19 cellular contexts compared by ENCODE assay signal in genomic region chr10:6953131-6953834, GRCh38.
DNase-seq lines count a peak whose midpoint lies in the region; ATAC-seq and TF ChIP-seq lines count a peak whose summit lies in the region.
"Had no signal": no experiment of that assay in that cellular context is flagged by ENCODE, and none has a peak within 500 bp of the region (broad histone marks: within the 10 kb centered on the region; RNA-seq: fewer than 3 reads in every experiment).

No MANE protein-coding gene starts in this region.

- H3K9me3 ChIP-seq in right atrium auricular region = no peaks in the 10 kb centered on the region
- no peaks in the 10 kb centered on the region for H3K9me3 ChIP-seq in esophagus muscularis mucosa
- H3K9me3 ChIP-seq in mucosa of descending colon = no peaks in the 10 kb centered on the region
- H3K9me3 ChIP-seq in aorta (ENCODE audit: control insufficient read depth, low read length) = peaks cover 2% of the 10 kb centered on the region
- H3K9me3 ChIP-seq: ascending aorta, right lobe of liver, SJSA1 had no signal

- no peak for TF ChIP-seq CTCF in right atrium auricular region (IDR thresholded peaks at IDR 0.05)
- TF ChIP-seq CTCF in esophagus muscularis mucosa (IDR thresholded peaks at IDR 0.05) = no peak
- TF ChIP-seq CTCF in mucosa of descending colon (IDR thresholded peaks at IDR 0.05) = no peak

- no peak overlapping the region for H3K27ac ChIP-seq in right atrium auricular region
- no peak overlapping the region for H3K27ac ChIP-seq in esophagus muscularis mucosa (replicated peaks in 1 of 4)
- no peak overlapping the region for H3K27ac ChIP-seq in aorta (ENCODE audit: low read depth in 1 of 2, low read length in 2 of 2)
- H3K27ac ChIP-seq: A549, ascending aorta, BLaER1, right lobe of liver, SJSA1 had no signal

- peak; percentile 52 for ATAC-seq in Right ventricle myocardium inferior
- ATAC-seq in mucosa of descending colon = peak; percentile 26
- ATAC-seq in aorta (ENCODE audit: low FRiP score) = peak; percentile 19
- ATAC-seq: A549, right lobe of liver had no signal

- intact Hi-C loops in Right ventricle myocardium inferior (cut with DNase I) (no loop called here), esophagus muscularis mucosa (cut with DNase I) (no loop called here), mucosa of descending colon (cut with DNase I, micrococcal nuclease) (no loop called here), aorta (cut with DNase I) (no loop called here)

- DNase-seq in Right ventricle myocardium inferior (ENCODE audit: missing footprints) = peak; percentile 68
- no peak for DNase-seq in right atrium auricular region (ENCODE audit: low spot score)
- peak; percentile 95 for DNase-seq in esophagus muscularis mucosa (ENCODE audit: extremely low spot score)
- DNase-seq in mucosa of descending colon = peak in 1 of 3 donors; percentile 23
- DNase-seq in aorta = no peak
- DNase-seq in A172 (ENCODE audit: low spot score) = no peak
- DNase-seq in NCI-H1105 treated with DMSO at 0.1 percent for 48 hours (lab: John Stamatoyannopoulos, UW) = no peak
- DNase-seq in T1000 (lab: John Stamatoyannopoulos, UW) = no peak
- DNase-seq: activated CD4-positive, alpha-beta T cell treated with anti-CD3 and anti-CD28 coated beads, Interleukin-2, amount 50 U/mL, for 48 hours; activated naive CD4-positive, alpha-beta T cell treated with anti-CD3 and anti-CD28 coated beads for 36 hours; activated T-cell treated with anti-CD3 and anti-CD28 coated beads for 4 hours; GOT3; Kasumi-1; NCI-H69; right lobe of liver had no signal

- no peak overlapping the region for H3K4me3 ChIP-seq in right atrium auricular region
- H3K4me3 ChIP-seq in esophagus muscularis mucosa = no peak overlapping the region
- H3K4me3 ChIP-seq in mucosa of descending colon = no peak overlapping the region
- no peak overlapping the region for H3K4me3 ChIP-seq in aorta (ENCODE audit: low read length in 2 of 2)
- H3K4me3 ChIP-seq: A549, ascending aorta, BLaER1, right lobe of liver, SJSA1 had no signal

- no peaks in the 10 kb centered on the region for H3K27me3 ChIP-seq in right atrium auricular region
- no peaks in the 10 kb centered on the region for H3K27me3 ChIP-seq in esophagus muscularis mucosa
- H3K27me3 ChIP-seq in aorta (ENCODE audit: control insufficient read depth in 1 of 2, insufficient read depth in 2 of 2, low read length in 1 of 2) = no peaks in the 10 kb centered on the region
- H3K27me3 ChIP-seq: ascending aorta, BLaER1, right lobe of liver, SJSA1 had no signal

- H3K36me3 ChIP-seq in right atrium auricular region = no peaks in the 10 kb centered on the region
- H3K36me3 ChIP-seq in esophagus muscularis mucosa = no peaks in the 10 kb centered on the region
- no peaks in the 10 kb centered on the region for H3K36me3 ChIP-seq in mucosa of descending colon (ENCODE audit: low read depth)
- H3K36me3 ChIP-seq in aorta (ENCODE audit: control insufficient read depth in 1 of 2, insufficient read depth in 2 of 2, low read length in 1 of 2) = no peaks in the 10 kb centered on the region
- H3K36me3 ChIP-seq: ascending aorta, BLaER1, right lobe of liver, SJSA1 had no signal

- no peak for TF ChIP-seq EP300 in esophagus muscularis mucosa (IDR thresholded peaks at IDR 0.05)

- WGBS in esophagus muscularis mucosa = 40% methylated on average over 8 of the region's 8 CpGs
- 46 to 62% methylated on average over 8 of the region's 8 CpGs for WGBS in aorta, 2 donors

- no peak for TF ChIP-seq POLR2A in esophagus muscularis mucosa (IDR thresholded peaks at IDR 0.05; ENCODE audit: low read depth)

- H3K4me1 ChIP-seq in right atrium auricular region = no peaks in the 10 kb centered on the region
- peaks cover 0 to 16% (median 8%) of the 10 kb centered on the region in 4 donors for H3K4me1 ChIP-seq in esophagus muscularis mucosa
- H3K4me1 ChIP-seq in mucosa of descending colon (ENCODE audit: low read depth) = no peaks in the 10 kb centered on the region
- H3K4me1 ChIP-seq in aorta (ENCODE audit: control insufficient read depth in 1 of 2, insufficient read depth in 2 of 2, low read length in 2 of 2) = no peaks in the 10 kb centered on the region
- H3K4me1 ChIP-seq: A549, ascending aorta, right lobe of liver, SJSA1 had no signal

Comparison
In these comparisons a context has a peak if more than half of its experiments do, and no peak if none do; other contexts are left out.
1. DNase-seq: peak in Right ventricle myocardium inferior (single experiment) and esophagus muscularis mucosa (single experiment); none in right atrium auricular region (single experiment), aorta (0 of 2), A172 (single experiment), NCI-H1105 treated with DMSO at 0.1 percent for 48 hours (single experiment) and T1000 (single experiment).
2. Peak in every context shown above with its lines, with median percentiles within 50 percentile points of each other: ATAC-seq.